ENCODE assay signal across 13 cellular contexts in the genomic region with DNA sequence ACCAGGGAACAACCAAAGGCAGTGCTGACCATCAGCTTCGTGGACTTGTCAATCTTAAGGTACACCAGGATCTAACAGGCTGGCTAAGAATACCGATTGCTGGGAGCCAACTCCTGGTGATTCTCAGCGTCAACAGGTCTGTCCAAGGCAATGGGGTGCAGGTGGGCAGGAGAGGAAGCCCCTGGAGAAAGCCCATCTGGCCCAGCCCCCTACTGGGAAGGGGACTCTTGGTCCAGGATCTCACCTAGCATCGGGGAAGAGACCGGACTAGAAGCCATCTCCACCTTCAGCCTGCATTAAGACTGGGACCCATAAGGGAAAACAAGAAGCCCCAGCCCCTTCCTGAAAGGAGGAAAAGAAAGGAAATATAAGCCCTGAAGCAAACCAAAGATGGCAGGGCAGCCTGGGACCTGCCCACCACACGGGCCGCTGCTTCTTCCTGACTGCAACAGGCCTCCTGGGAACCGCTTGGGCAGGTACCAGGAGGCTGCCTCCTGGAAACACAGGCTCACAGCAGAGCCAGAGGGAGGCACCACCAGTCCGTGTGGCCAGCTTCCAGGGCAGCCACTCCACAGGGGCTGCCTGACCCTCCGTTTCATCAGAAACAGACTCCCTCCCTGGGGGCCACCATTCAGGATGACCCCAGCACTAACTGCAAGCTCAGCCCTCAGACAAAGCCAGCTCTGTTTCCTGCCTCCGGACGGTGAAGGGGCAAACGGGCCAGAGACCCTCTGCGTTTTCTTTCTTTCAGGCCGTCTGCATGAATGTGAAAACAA.
DNase-seq lines count a peak whose midpoint lies in the region; TF ChIP-seq lines count a peak whose summit lies in the region.
"Had no signal": no experiment of that assay in that cellular context is flagged by ENCODE, and none has a peak within 500 bp of the region (broad histone marks: within the 10 kb centered on the region; RNA-seq: fewer than 3 reads in every experiment).

No MANE protein-coding gene starts in this region.

- intact Hi-C loops in activated CD4-positive, alpha-beta memory T cell treated with anti-CD3 and anti-CD28 coated beads for 36 hours (cut with micrococcal nuclease): no loop called here
- intact Hi-C loops in transverse colon (cut with DNase I; ENCODE audit: low total_unique reads): no loop called here

- H3K27me3 ChIP-seq in transverse colon: no peaks in the 10 kb centered on the region
- H3K27me3 ChIP-seq: upper lobe of right lung had no signal

- no peak for TF ChIP-seq EP300 in transverse colon (IDR thresholded peaks at IDR 0.05; ENCODE audit: low read depth)

- no peak overlapping the region for H3K4me3 ChIP-seq in transverse colon
- H3K4me3 ChIP-seq: upper lobe of right lung had no signal

- no peak for DNase-seq in activated CD4-positive, alpha-beta memory T cell treated with anti-CD3 and anti-CD28 coated beads for 36 hours
- no peak for DNase-seq in activated CD4-positive, alpha-beta memory T cell treated with anti-CD3 and anti-CD28 coated beads, Interleukin-2, amount 10 ng/mL, durations not matched to agents 7 days and 5 days
- DNase-seq in transverse colon (no peak), T-helper 9 cell (no peak), D341Med (ENCODE audit: low spot score) (no peak), NCI-H2081 treated with DMSO at 0.1 percent for 48 hours (lab: John Stamatoyannopoulos, UW) (no peak)
- DNase-seq: activated CD4-positive, alpha-beta T cell treated with anti-CD3 and anti-CD28 coated beads, Interleukin-2, amount 50 U/mL, for 4 hours; effector memory CD8-positive, alpha-beta T cell; MV-4-11; upper lobe of right lung had no signal

- no peaks in the 10 kb centered on the region for H3K9me3 ChIP-seq in transverse colon
- H3K9me3 ChIP-seq: upper lobe of right lung had no signal

- peaks cover 10 to 38% (median 19%) of the 10 kb centered on the region in 4 donors for H3K4me1 ChIP-seq in transverse colon
- H3K4me1 ChIP-seq: parathyroid adenoma, upper lobe of right lung had no signal

- no peaks in the 10 kb centered on the region for H3K9me3 Mint-ChIP-seq in activated CD4-positive, alpha-beta memory T cell treated with anti-CD3 and anti-CD28 coated beads for 36 hours
- no peaks in the 10 kb centered on the region for H3K9me3 Mint-ChIP-seq in activated CD4-positive, alpha-beta memory T cell treated with anti-CD3 and anti-CD28 coated beads, Interleukin-2, amount 10 ng/mL, durations not matched to agents 7 days and 5 days
- no peaks in the 10 kb centered on the region for H3K9me3 Mint-ChIP-seq in nephron
- H3K9me3 Mint-ChIP-seq: effector memory CD8-positive, alpha-beta T cell had no signal

- in situ Hi-C loops in transverse colon (cut with MboI; ENCODE audit: low pct_ligation_motif_present in 1 of 4, low pct_unique_long_range_greater_than_20kb in 1 of 4, low sequenced_read_pairs in 3 of 4): loop anchor here in 3 of 4 donors (10.0 to 25.0 kb wide), 2 partner anchors 412 to 414 kb away; no protein-coding TSS in a partner anchor

- TF ChIP-seq CTCF in nephron (IDR thresholded peaks at IDR 0.05; ENCODE audit: unreplicated experiment in 3 of 3) (no peak), transverse colon (IDR thresholded peaks at IDR 0.05) (no peak)

- CTCF ChIA-PET in activated CD4-positive, alpha-beta memory T cell treated with anti-CD3 and anti-CD28 coated beads for 36 hours (lab: Charles Lee): interaction anchor here (1.2 kb wide), 1 partner anchor 22 kb away, joined by 4 read pairs; no protein-coding TSS in a partner anchor
- CTCF ChIA-PET in activated CD4-positive, alpha-beta memory T cell treated with anti-CD3 and anti-CD28 coated beads, Interleukin-2, amount 10 ng/mL, durations not matched to agents 7 days and 5 days (lab: Charles Lee): interaction anchor here (1.4 kb wide), 1 partner anchor 22 kb away, joined by 4 read pairs; no protein-coding TSS in a partner anchor

- POLR2A ChIA-PET in activated CD4-positive, alpha-beta memory T cell treated with anti-CD3 and anti-CD28 coated beads for 36 hours (lab: Charles Lee): no interaction called here
- POLR2A ChIA-PET in activated CD4-positive, alpha-beta memory T cell treated with anti-CD3 and anti-CD28 coated beads, Interleukin-2, amount 10 ng/mL, durations not matched to agents 7 days and 5 days (lab: Charles Lee): interaction anchor here (0.9 kb wide), 1 partner anchor 91 kb away, joined by 3 read pairs; no protein-coding TSS in a partner anchor

- peak overlapping the region; percentile 13 for H3K27ac Mint-ChIP-seq in activated CD4-positive, alpha-beta memory T cell treated with anti-CD3 and anti-CD28 coated beads for 36 hours
- H3K27ac Mint-ChIP-seq in activated CD4-positive, alpha-beta memory T cell treated with anti-CD3 and anti-CD28 coated beads, Interleukin-2, amount 10 ng/mL, durations not matched to agents 7 days and 5 days: no peak overlapping the region
- H3K27ac Mint-ChIP-seq in nephron: peak overlapping the region; percentile 46 to 82 (median 47)

- H3K36me3 ChIP-seq in transverse colon: peaks cover 0 to 30% (median 7%) of the 10 kb centered on the region in 4 donors

- peaks cover 2% of the 10 kb centered on the region for H3K4me1 Mint-ChIP-seq in activated CD4-positive, alpha-beta memory T cell treated with anti-CD3 and anti-CD28 coated beads for 36 hours (ENCODE audit: low read depth)
- no peaks in the 10 kb centered on the region for H3K4me1 Mint-ChIP-seq in activated CD4-positive, alpha-beta memory T cell treated with anti-CD3 and anti-CD28 coated beads, Interleukin-2, amount 10 ng/mL, durations not matched to agents 7 days and 5 days
- H3K4me1 Mint-ChIP-seq in nephron: peaks cover 60% of the 10 kb centered on the region

- H3K27ac ChIP-seq in cingulate gyrus (ENCODE audit: low read depth, low read length) (peak overlapping the region; percentile 39), transverse colon (peak overlapping the region in 3 of 4 donors; percentile 42 to 87 (median 65))
- H3K27ac ChIP-seq: parathyroid adenoma, upper lobe of right lung had no signal

- H3K27me3 Mint-ChIP-seq in activated CD4-positive, alpha-beta memory T cell treated with anti-CD3 and anti-CD28 coated beads for 36 hours: no peaks in the 10 kb centered on the region
- no peaks in the 10 kb centered on the region for H3K27me3 Mint-ChIP-seq in activated CD4-positive, alpha-beta memory T cell treated with anti-CD3 and anti-CD28 coated beads, Interleukin-2, amount 10 ng/mL, durations not matched to agents 7 days and 5 days
- no peaks in the 10 kb centered on the region for H3K27me3 Mint-ChIP-seq in nephron (ENCODE audit: low read depth)
- H3K27me3 Mint-ChIP-seq: effector memory CD8-positive, alpha-beta T cell had no signal

- H3K4me3 Mint-ChIP-seq in activated CD4-positive, alpha-beta memory T cell treated with anti-CD3 and anti-CD28 coated beads for 36 hours: no peak overlapping the region
- H3K4me3 Mint-ChIP-seq in activated CD4-positive, alpha-beta memory T cell treated with anti-CD3 and anti-CD28 coated beads, Interleukin-2, amount 10 ng/mL, durations not matched to agents 7 days and 5 days: no peak overlapping the region
- no peak overlapping the region for H3K4me3 Mint-ChIP-seq in nephron
- H3K4me3 Mint-ChIP-seq: effector memory CD8-positive, alpha-beta T cell had no signal

- TF ChIP-seq POLR2A in transverse colon (IDR thresholded peaks at IDR 0.05): no peak

- WGBS in transverse colon (ENCODE audit: low coverage in 1 of 2), 2 donors: 77 to 81% methylated on average over 5 to 15 of the region's 15 CpGs

- peaks cover 20% of the 10 kb centered on the region for H3K36me3 Mint-ChIP-seq in activated CD4-positive, alpha-beta memory T cell treated with anti-CD3 and anti-CD28 coated beads for 36 hours
- peaks cover 27% of the 10 kb centered on the region for H3K36me3 Mint-ChIP-seq in activated CD4-positive, alpha-beta memory T cell treated with anti-CD3 and anti-CD28 coated beads, Interleukin-2, amount 10 ng/mL, durations not matched to agents 7 days and 5 days (ENCODE audit: low read depth)
- peaks cover 30% of the 10 kb centered on the region for H3K36me3 Mint-ChIP-seq in nephron (ENCODE audit: low read depth)
